In the genomic region with DNA sequence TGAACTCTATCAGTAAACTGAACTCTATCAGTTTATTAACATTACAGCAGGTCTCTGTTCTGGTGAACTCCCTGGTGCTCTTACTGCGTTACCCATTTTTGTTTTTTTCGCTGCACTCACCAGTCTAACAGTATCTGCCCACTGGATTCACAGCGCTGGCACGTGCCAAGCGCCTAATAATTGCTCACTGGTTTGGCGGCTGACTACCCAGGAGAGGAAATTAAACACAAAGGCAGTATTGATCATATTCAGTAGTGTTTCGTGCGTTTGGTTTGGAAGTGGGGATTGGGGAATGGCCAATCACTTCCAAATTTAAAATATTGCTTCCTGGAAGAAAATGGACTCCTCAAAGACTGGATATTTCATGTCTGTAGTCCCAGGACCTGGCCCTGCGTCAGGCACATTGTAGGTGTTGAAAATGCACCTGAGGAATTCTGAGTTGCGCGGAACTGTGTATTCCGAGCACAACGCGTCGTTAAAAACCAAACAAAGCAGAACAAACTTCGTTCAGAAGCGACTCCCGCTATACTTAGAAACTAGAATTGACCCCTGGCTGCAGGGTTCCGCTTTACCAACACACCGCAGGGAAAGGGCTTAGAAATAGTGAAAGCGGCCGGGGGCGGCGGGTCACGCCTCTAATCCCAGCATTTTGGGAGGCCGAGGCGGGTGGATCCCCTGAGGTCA, we compare ENCODE assay signal across 1 cellular context.
TF ChIP-seq lines count a peak whose summit lies in the region.

No MANE protein-coding gene starts in this region.

TF ChIP-seq in GM12878, 131 proteins besides CTCF, POLR2A, EP300 and RAD21 (continued from another document and continues in another):
- TF ChIP-seq, protein P1, sequence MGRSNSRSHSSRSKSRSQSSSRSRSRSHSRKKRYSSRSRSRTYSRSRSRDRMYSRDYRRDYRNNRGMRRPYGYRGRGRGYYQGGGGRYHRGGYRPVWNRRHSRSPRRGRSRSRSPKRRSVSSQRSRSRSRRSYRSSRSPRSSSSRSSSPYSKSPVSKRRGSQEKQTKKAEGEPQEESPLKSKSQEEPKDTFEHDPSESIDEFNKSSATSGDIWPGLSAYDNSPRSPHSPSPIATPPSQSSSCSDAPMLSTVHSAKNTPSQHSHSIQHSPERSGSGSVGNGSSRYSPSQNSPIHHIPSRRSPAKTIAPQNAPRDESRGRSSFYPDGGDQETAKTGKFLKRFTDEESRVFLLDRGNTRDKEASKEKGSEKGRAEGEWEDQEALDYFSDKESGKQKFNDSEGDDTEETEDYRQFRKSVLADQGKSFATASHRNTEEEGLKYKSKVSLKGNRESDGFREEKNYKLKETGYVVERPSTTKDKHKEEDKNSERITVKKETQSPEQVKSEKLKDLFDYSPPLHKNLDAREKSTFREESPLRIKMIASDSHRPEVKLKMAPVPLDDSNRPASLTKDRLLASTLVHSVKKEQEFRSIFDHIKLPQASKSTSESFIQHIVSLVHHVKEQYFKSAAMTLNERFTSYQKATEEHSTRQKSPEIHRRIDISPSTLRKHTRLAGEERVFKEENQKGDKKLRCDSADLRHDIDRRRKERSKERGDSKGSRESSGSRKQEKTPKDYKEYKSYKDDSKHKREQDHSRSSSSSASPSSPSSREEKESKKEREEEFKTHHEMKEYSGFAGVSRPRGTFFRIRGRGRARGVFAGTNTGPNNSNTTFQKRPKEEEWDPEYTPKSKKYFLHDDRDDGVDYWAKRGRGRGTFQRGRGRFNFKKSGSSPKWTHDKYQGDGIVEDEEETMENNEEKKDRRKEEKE (IDR thresholded peaks at IDR 0.05): no peak
- TF ChIP-seq ETV6 (conservative IDR thresholded peaks at IDR 0.05 in 1 of 2, IDR thresholded peaks at IDR 0.05 in 1 of 2; ENCODE audit: borderline replicate concordance in 1 of 2, low read depth in 1 of 2) (0 out of 4 replicates have a peak, but pooled peaks of 1 of the 2 experiments have one; percentile 15), BRCA1 (IDR thresholded peaks at IDR 0.05; ENCODE audit: low read depth, low read length) (no peak), GABPA (IDR thresholded peaks at IDR 0.05; ENCODE audit: low read depth) (no peak), CREM (IDR thresholded peaks at IDR 0.05; ENCODE audit: low read depth) (peak; percentile 45; the same call in 1 of the 2 replicates), SIN3A (IDR thresholded peaks at IDR 0.05; ENCODE audit: low read depth, low read length) (no peak), POLR2AphosphoS5 (IDR thresholded peaks at IDR 0.05; ENCODE audit: low read length) (no peak), WRNIP1 (IDR thresholded peaks at IDR 0.05; ENCODE audit: borderline replicate concordance, low read depth, low read length) (no peak), SMC3 (IDR thresholded peaks at IDR 0.05; ENCODE audit: borderline replicate concordance, low read length) (no peak), BCL11A (IDR thresholded peaks at IDR 0.05; ENCODE audit: low read depth, low read length) (peak; percentile 41), KDM1A (IDR thresholded peaks at IDR 0.05; ENCODE audit: borderline replicate concordance) (no peak), RCOR1 (conservative IDR thresholded peaks at IDR 0.05; ENCODE audit: low read depth, low read length) (0 out of 2 replicates have a peak, but pooled peaks have one; percentile 41), HDGF (IDR thresholded peaks at IDR 0.05) (no peak), HDAC2 (IDR thresholded peaks at IDR 0.05) (no peak), PML (IDR thresholded peaks at IDR 0.05; ENCODE audit: low read length) (peak; percentile 85; the same call in 1 of the 2 replicates), MTA2 (IDR thresholded peaks at IDR 0.05; ENCODE audit: low read depth) (peak; percentile 48; the same call in 1 of the 2 replicates), IRF4 (IDR thresholded peaks at IDR 0.05; ENCODE audit: low read depth, low read length) (0 out of 2 replicates have a peak, but pooled peaks have one; percentile 18), SRF (IDR thresholded peaks at IDR 0.05; ENCODE audit: low read depth in 2 of 2, low read length in 2 of 2) (no peak), ATF7 (IDR thresholded peaks at IDR 0.05; ENCODE audit: low read depth) (no peak), EED (IDR thresholded peaks at IDR 0.05; ENCODE audit: low read depth) (peak; percentile 62), SPI1 (IDR thresholded peaks at IDR 0.05; ENCODE audit: borderline replicate concordance, insufficient read depth, low read depth, low read length) (peak; percentile 80)
- TF ChIP-seq, protein P2, sequence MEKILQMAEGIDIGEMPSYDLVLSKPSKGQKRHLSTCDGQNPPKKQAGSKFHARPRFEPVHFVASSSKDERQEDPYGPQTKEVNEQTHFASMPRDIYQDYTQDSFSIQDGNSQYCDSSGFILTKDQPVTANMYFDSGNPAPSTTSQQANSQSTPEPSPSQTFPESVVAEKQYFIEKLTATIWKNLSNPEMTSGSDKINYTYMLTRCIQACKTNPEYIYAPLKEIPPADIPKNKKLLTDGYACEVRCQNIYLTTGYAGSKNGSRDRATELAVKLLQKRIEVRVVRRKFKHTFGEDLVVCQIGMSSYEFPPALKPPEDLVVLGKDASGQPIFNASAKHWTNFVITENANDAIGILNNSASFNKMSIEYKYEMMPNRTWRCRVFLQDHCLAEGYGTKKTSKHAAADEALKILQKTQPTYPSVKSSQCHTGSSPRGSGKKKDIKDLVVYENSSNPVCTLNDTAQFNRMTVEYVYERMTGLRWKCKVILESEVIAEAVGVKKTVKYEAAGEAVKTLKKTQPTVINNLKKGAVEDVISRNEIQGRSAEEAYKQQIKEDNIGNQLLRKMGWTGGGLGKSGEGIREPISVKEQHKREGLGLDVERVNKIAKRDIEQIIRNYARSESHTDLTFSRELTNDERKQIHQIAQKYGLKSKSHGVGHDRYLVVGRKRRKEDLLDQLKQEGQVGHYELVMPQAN (conservative IDR thresholded peaks at IDR 0.05): 0 out of 2 replicates have a peak, but pooled peaks have one; percentile 10
- TF ChIP-seq, protein P3, sequence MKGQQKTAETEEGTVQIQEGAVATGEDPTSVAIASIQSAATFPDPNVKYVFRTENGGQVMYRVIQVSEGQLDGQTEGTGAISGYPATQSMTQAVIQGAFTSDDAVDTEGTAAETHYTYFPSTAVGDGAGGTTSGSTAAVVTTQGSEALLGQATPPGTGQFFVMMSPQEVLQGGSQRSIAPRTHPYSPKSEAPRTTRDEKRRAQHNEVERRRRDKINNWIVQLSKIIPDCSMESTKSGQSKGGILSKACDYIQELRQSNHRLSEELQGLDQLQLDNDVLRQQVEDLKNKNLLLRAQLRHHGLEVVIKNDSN (IDR thresholded peaks at IDR 0.05; ENCODE audit: borderline replicate concordance, extremely low read length, insufficient read depth, low read depth, low read length): no peak
- TF ChIP-seq, protein P4, sequence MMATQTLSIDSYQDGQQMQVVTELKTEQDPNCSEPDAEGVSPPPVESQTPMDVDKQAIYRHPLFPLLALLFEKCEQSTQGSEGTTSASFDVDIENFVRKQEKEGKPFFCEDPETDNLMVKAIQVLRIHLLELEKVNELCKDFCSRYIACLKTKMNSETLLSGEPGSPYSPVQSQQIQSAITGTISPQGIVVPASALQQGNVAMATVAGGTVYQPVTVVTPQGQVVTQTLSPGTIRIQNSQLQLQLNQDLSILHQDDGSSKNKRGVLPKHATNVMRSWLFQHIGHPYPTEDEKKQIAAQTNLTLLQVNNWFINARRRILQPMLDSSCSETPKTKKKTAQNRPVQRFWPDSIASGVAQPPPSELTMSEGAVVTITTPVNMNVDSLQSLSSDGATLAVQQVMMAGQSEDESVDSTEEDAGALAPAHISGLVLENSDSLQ (IDR thresholded peaks at IDR 0.05): no peak; the same call in 1 of the 2 replicates
- TF ChIP-seq, protein P5, sequence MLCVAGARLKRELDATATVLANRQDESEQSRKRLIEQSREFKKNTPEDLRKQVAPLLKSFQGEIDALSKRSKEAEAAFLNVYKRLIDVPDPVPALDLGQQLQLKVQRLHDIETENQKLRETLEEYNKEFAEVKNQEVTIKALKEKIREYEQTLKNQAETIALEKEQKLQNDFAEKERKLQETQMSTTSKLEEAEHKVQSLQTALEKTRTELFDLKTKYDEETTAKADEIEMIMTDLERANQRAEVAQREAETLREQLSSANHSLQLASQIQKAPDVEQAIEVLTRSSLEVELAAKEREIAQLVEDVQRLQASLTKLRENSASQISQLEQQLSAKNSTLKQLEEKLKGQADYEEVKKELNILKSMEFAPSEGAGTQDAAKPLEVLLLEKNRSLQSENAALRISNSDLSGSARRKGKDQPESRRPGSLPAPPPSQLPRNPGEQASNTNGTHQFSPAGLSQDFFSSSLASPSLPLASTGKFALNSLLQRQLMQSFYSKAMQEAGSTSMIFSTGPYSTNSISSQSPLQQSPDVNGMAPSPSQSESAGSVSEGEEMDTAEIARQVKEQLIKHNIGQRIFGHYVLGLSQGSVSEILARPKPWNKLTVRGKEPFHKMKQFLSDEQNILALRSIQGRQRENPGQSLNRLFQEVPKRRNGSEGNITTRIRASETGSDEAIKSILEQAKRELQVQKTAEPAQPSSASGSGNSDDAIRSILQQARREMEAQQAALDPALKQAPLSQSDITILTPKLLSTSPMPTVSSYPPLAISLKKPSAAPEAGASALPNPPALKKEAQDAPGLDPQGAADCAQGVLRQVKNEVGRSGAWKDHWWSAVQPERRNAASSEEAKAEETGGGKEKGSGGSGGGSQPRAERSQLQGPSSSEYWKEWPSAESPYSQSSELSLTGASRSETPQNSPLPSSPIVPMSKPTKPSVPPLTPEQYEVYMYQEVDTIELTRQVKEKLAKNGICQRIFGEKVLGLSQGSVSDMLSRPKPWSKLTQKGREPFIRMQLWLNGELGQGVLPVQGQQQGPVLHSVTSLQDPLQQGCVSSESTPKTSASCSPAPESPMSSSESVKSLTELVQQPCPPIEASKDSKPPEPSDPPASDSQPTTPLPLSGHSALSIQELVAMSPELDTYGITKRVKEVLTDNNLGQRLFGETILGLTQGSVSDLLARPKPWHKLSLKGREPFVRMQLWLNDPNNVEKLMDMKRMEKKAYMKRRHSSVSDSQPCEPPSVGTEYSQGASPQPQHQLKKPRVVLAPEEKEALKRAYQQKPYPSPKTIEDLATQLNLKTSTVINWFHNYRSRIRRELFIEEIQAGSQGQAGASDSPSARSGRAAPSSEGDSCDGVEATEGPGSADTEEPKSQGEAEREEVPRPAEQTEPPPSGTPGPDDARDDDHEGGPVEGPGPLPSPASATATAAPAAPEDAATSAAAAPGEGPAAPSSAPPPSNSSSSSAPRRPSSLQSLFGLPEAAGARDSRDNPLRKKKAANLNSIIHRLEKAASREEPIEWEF (IDR thresholded peaks at IDR 0.05; ENCODE audit: insufficient replicate concordance, low read depth, low read length): peak; percentile 0
- TF ChIP-seq, protein P6, sequence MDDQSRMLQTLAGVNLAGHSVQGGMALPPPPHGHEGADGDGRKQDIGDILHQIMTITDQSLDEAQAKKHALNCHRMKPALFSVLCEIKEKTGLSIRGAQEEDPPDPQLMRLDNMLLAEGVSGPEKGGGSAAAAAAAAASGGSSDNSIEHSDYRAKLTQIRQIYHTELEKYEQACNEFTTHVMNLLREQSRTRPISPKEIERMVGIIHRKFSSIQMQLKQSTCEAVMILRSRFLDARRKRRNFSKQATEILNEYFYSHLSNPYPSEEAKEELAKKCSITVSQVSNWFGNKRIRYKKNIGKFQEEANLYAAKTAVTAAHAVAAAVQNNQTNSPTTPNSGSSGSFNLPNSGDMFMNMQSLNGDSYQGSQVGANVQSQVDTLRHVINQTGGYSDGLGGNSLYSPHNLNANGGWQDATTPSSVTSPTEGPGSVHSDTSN (IDR thresholded peaks at IDR 0.05; ENCODE audit: insufficient replicate concordance, low read depth, low read length): no peak
- TF ChIP-seq, protein P7, sequence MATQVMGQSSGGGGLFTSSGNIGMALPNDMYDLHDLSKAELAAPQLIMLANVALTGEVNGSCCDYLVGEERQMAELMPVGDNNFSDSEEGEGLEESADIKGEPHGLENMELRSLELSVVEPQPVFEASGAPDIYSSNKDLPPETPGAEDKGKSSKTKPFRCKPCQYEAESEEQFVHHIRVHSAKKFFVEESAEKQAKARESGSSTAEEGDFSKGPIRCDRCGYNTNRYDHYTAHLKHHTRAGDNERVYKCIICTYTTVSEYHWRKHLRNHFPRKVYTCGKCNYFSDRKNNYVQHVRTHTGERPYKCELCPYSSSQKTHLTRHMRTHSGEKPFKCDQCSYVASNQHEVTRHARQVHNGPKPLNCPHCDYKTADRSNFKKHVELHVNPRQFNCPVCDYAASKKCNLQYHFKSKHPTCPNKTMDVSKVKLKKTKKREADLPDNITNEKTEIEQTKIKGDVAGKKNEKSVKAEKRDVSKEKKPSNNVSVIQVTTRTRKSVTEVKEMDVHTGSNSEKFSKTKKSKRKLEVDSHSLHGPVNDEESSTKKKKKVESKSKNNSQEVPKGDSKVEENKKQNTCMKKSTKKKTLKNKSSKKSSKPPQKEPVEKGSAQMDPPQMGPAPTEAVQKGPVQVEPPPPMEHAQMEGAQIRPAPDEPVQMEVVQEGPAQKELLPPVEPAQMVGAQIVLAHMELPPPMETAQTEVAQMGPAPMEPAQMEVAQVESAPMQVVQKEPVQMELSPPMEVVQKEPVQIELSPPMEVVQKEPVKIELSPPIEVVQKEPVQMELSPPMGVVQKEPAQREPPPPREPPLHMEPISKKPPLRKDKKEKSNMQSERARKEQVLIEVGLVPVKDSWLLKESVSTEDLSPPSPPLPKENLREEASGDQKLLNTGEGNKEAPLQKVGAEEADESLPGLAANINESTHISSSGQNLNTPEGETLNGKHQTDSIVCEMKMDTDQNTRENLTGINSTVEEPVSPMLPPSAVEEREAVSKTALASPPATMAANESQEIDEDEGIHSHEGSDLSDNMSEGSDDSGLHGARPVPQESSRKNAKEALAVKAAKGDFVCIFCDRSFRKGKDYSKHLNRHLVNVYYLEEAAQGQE (IDR thresholded peaks at IDR 0.05; ENCODE audit: low read depth, low read length): no peak
- TF ChIP-seq, protein P8, sequence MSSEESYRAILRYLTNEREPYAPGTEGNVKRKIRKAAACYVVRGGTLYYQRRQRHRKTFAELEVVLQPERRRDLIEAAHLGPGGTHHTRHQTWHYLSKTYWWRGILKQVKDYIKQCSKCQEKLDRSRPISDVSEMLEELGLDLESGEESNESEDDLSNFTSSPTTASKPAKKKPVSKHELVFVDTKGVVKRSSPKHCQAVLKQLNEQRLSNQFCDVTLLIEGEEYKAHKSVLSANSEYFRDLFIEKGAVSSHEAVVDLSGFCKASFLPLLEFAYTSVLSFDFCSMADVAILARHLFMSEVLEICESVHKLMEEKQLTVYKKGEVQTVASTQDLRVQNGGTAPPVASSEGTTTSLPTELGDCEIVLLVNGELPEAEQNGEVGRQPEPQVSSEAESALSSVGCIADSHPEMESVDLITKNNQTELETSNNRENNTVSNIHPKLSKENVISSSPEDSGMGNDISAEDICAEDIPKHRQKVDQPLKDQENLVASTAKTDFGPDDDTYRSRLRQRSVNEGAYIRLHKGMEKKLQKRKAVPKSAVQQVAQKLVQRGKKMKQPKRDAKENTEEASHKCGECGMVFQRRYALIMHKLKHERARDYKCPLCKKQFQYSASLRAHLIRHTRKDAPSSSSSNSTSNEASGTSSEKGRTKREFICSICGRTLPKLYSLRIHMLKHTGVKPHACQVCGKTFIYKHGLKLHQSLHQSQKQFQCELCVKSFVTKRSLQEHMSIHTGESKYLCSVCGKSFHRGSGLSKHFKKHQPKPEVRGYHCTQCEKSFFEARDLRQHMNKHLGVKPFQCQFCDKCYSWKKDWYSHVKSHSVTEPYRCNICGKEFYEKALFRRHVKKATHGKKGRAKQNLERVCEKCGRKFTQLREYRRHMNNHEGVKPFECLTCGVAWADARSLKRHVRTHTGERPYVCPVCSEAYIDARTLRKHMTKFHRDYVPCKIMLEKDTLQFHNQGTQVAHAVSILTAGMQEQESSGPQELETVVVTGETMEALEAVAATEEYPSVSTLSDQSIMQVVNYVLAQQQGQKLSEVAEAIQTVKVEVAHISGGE (CRISPR knock-in tag; IDR thresholded peaks at IDR 0.05): no peak
- TF ChIP-seq, protein P9, sequence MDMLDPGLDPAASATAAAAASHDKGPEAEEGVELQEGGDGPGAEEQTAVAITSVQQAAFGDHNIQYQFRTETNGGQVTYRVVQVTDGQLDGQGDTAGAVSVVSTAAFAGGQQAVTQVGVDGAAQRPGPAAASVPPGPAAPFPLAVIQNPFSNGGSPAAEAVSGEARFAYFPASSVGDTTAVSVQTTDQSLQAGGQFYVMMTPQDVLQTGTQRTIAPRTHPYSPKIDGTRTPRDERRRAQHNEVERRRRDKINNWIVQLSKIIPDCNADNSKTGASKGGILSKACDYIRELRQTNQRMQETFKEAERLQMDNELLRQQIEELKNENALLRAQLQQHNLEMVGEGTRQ (IDR thresholded peaks at IDR 0.05; ENCODE audit: borderline replicate concordance, low read depth, low read length): no peak
